Comparison of ENCODE assay signal across 28 cellular contexts in the genomic region with DNA sequence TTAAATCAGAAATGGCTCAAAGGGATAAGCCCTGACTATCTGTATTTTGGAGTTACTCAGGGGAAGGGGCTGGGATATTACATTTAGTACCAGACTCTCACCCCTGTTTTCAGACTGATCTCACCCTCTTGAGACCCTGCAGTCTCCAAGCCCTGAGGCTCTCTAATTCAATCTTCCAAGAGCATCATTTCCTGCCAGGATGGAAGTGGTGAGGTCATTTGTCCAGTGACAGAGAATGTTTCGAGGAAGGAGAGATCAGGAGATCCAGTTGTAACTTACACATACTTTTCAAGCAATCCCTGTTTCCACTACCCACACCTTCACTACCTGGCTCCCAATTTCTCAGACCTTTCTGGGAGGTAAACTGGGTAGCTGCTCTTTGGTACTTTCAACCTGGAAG.
"Had no signal": no experiment of that assay in that cellular context is flagged by ENCODE, and none has a peak within 500 bp of the region (broad histone marks: within the 10 kb centered on the region; RNA-seq: fewer than 3 reads in every experiment).

No MANE protein-coding gene starts in this region.

- H3K36me3 ChIP-seq: pancreas, vagina had no signal

- H3K27ac ChIP-seq: pancreas, psoas muscle, vagina had no signal

- H3K9me3 Mint-ChIP-seq: activated CD4-positive, alpha-beta T cell treated with anti-CD3 and anti-CD28 coated beads, Interleukin-2, amount 10 ng/mL, durations not matched to agents 7 days and 5 days; activated CD8-positive, alpha-beta T cell treated with anti-CD3 and anti-CD28 coated beads for 36 hours; activated naive CD4-positive, alpha-beta T cell treated with anti-CD3 and anti-CD28 coated beads, Interleukin-2, amount 50 U/mL, for 24 hours; activated naive CD8-positive, alpha-beta T cell treated with anti-CD3 and anti-CD28 coated beads, Interleukin-2, amount 50 U/mL, for 24 hours; activated T-cell treated with anti-CD3 and anti-CD28 coated beads, Interleukin-2, amount 50 U/mL, for 4 hours; activated T-helper 2 cell treated with anti-CD3 and anti-CD28 coated beads, Interferon-gamma antibody, Interleukin-2, Interleukin-4, amounts not matched to agents 10 μg/mL and 5 μg/mL and 100 μg/mL, durations not matched to agents 14 hours and 24 hours and 36 hours; nephron; stimulated activated memory B cell treated with anti-CD40 and anti-IgM and Interleukin-4, amounts not matched to agents 10 μg/mL and 1 μg/mL and 100 μg/mL, for 72 hours; stimulated activated naive CD8-positive, alpha-beta T cell treated with anti-CD3 and anti-CD28 coated beads, Interleukin-15, amount 100 ng/mL, for 72 hours; type B pancreatic cell had no signal

- ATAC-seq: activated CD8-positive, alpha-beta T cell treated with anti-CD3 and anti-CD28 coated beads for 36 hours; activated naive CD8-positive, alpha-beta T cell treated with anti-CD3 and anti-CD28 coated beads, Interleukin-2, amount 50 U/mL, for 24 hours; activated T-cell treated with anti-CD3 and anti-CD28 coated beads, Interleukin-2, amount 50 U/mL, for 4 hours; esophagus mucosa; left cardiac atrium; left ventricle myocardium superior; pancreas; psoas muscle; stimulated activated memory B cell treated with anti-CD40 and anti-IgM and Interleukin-4, amounts not matched to agents 10 μg/mL and 1 μg/mL and 100 μg/mL, for 72 hours; stimulated activated naive CD8-positive, alpha-beta T cell treated with anti-CD3 and anti-CD28 coated beads, Interleukin-15, amount 100 ng/mL, for 72 hours had no signal

- H3K4me1 Mint-ChIP-seq: activated CD4-positive, alpha-beta T cell treated with anti-CD3 and anti-CD28 coated beads, Interleukin-2, amount 10 ng/mL, durations not matched to agents 7 days and 5 days; activated naive CD4-positive, alpha-beta T cell treated with anti-CD3 and anti-CD28 coated beads, Interleukin-2, amount 50 U/mL, for 24 hours; activated naive CD8-positive, alpha-beta T cell treated with anti-CD3 and anti-CD28 coated beads, Interleukin-2, amount 50 U/mL, for 24 hours; nephron; stimulated activated memory B cell treated with anti-CD40 and anti-IgM and Interleukin-4, amounts not matched to agents 10 μg/mL and 1 μg/mL and 100 μg/mL, for 72 hours; stimulated activated naive CD8-positive, alpha-beta T cell treated with anti-CD3 and anti-CD28 coated beads, Interleukin-15, amount 100 ng/mL, for 72 hours had no signal

- DNase-seq: activated CD4-positive, alpha-beta T cell treated with anti-CD3 and anti-CD28 coated beads for 1 hour; activated CD4-positive, alpha-beta T cell treated with anti-CD3 and anti-CD28 coated beads, Interleukin-2, amount 10 ng/mL, durations not matched to agents 7 days and 5 days; activated CD8-positive, alpha-beta T cell treated with anti-CD3 and anti-CD28 coated beads for 36 hours; activated naive CD8-positive, alpha-beta T cell treated with anti-CD3 and anti-CD28 coated beads, Interleukin-2, amount 50 U/mL, for 24 hours; activated T-cell treated with anti-CD3 and anti-CD28 coated beads, Interleukin-2, amount 50 U/mL, for 4 hours; amygdala; caudate nucleus; cortex of kidney; left cardiac atrium; left ventricle myocardium superior; pancreas; psoas muscle; stimulated activated CD4-positive, alpha-beta T cell treated with anti-CD3 and anti-CD28 coated beads, Interleukin-1b, Interleukin-23, amount 100 ng/mL, for 48 hours; stimulated activated CD4-positive, alpha-beta T cell treated with anti-CD3 and anti-CD28 coated beads, Interleukin-4, amount 100 ng/mL, for 4 hours; stimulated activated CD8-positive, alpha-beta memory T cell treated with anti-CD3 and anti-CD28 coated beads, Interleukin-4, amount 100 ng/mL, for 48 hours; stimulated activated naive CD8-positive, alpha-beta T cell treated with anti-CD3 and anti-CD28 coated beads, Interleukin-15, amount 100 ng/mL, for 72 hours; substantia nigra; T-helper 9 cell had no signal

- H3K27me3 Mint-ChIP-seq: activated CD4-positive, alpha-beta T cell treated with anti-CD3 and anti-CD28 coated beads, Interleukin-2, amount 10 ng/mL, durations not matched to agents 7 days and 5 days; activated CD8-positive, alpha-beta T cell treated with anti-CD3 and anti-CD28 coated beads for 36 hours; activated naive CD4-positive, alpha-beta T cell treated with anti-CD3 and anti-CD28 coated beads, Interleukin-2, amount 50 U/mL, for 24 hours; activated naive CD8-positive, alpha-beta T cell treated with anti-CD3 and anti-CD28 coated beads, Interleukin-2, amount 50 U/mL, for 24 hours; stimulated activated memory B cell treated with anti-CD40 and anti-IgM and Interleukin-4, amounts not matched to agents 10 μg/mL and 1 μg/mL and 100 μg/mL, for 72 hours; stimulated activated naive CD8-positive, alpha-beta T cell treated with anti-CD3 and anti-CD28 coated beads, Interleukin-15, amount 100 ng/mL, for 72 hours; type B pancreatic cell had no signal

- H3K4me2 ChIP-seq: smooth muscle cell had no signal

- H3K4me3 Mint-ChIP-seq: activated CD4-positive, alpha-beta T cell treated with anti-CD3 and anti-CD28 coated beads, Interleukin-2, amount 10 ng/mL, durations not matched to agents 7 days and 5 days; activated CD8-positive, alpha-beta T cell treated with anti-CD3 and anti-CD28 coated beads for 36 hours; activated naive CD4-positive, alpha-beta T cell treated with anti-CD3 and anti-CD28 coated beads, Interleukin-2, amount 50 U/mL, for 24 hours; activated naive CD8-positive, alpha-beta T cell treated with anti-CD3 and anti-CD28 coated beads, Interleukin-2, amount 50 U/mL, for 24 hours; activated T-cell treated with anti-CD3 and anti-CD28 coated beads, Interleukin-2, amount 50 U/mL, for 4 hours; nephron; stimulated activated memory B cell treated with anti-CD40 and anti-IgM and Interleukin-4, amounts not matched to agents 10 μg/mL and 1 μg/mL and 100 μg/mL, for 72 hours; stimulated activated naive CD8-positive, alpha-beta T cell treated with anti-CD3 and anti-CD28 coated beads, Interleukin-15, amount 100 ng/mL, for 72 hours; type B pancreatic cell had no signal

- H3K27ac Mint-ChIP-seq: activated CD4-positive, alpha-beta T cell treated with anti-CD3 and anti-CD28 coated beads, Interleukin-2, amount 10 ng/mL, durations not matched to agents 7 days and 5 days; activated CD8-positive, alpha-beta T cell treated with anti-CD3 and anti-CD28 coated beads for 36 hours; activated naive CD4-positive, alpha-beta T cell treated with anti-CD3 and anti-CD28 coated beads, Interleukin-2, amount 50 U/mL, for 24 hours; activated naive CD8-positive, alpha-beta T cell treated with anti-CD3 and anti-CD28 coated beads, Interleukin-2, amount 50 U/mL, for 24 hours; activated T-helper 2 cell treated with anti-CD3 and anti-CD28 coated beads, Interferon-gamma antibody, Interleukin-2, Interleukin-4, amounts not matched to agents 10 μg/mL and 5 μg/mL and 100 μg/mL, durations not matched to agents 14 hours and 24 hours and 36 hours; nephron; stimulated activated memory B cell treated with anti-CD40 and anti-IgM and Interleukin-4, amounts not matched to agents 10 μg/mL and 1 μg/mL and 100 μg/mL, for 72 hours; stimulated activated naive CD8-positive, alpha-beta T cell treated with anti-CD3 and anti-CD28 coated beads, Interleukin-15, amount 100 ng/mL, for 72 hours; type B pancreatic cell had no signal

- FAIRE-seq: frontal cortex, islet of Langerhans, pancreas had no signal

- H3K36me3 Mint-ChIP-seq: type B pancreatic cell had no signal

- H3K9me3 ChIP-seq: pancreas, psoas muscle, vagina had no signal

- H3K27me3 ChIP-seq: pancreas, vagina had no signal

- H3K4me1 ChIP-seq: pancreas, psoas muscle, vagina had no signal

- H3K4me3 ChIP-seq: pancreas, psoas muscle, smooth muscle cell, vagina had no signal
